Comparison of ENCODE assay signal across 8 cellular contexts in the genomic region with DNA sequence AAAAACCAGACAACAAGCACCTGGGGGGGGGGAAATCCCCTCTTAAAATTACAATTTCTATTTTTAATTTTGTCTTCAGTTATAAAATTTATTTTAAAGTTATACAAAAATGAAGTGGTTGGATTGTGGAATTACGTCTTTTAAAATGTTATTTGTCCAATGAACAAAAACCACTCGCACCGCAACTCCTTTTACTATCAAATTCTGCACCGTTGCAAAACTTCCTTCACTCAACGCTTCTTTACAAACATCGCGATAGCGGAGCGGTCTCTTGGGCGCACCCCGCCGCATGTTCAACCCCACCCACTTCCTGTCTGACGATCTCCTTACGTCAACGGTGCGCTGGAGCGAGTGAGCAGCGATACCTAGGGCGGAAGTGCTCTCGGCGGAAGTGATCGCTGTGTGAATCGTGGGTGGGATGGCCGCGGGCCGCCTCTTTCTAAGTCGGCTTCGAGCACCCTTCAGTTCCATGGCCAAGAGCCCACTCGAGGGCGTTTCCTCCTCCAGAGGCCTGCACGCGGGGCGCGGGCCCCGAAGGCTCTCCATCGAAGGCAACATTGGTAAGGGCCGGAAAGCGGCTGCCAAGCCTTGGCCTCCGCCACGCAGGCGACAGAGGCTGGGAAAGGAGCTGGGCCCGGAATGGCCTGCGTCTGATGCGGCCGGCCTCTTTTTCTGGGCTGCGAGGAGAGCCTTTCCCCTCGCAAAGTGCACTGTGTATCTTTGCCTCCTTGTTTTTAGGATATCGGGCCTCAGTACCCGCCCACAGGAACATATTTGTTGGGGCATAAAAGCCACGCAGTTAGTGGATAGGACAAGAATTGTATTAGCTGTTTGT. TPM values are rescaled to one million over a fixed set of nuclear protein-coding genes. Genes with fewer than 3 reads are reported as not detected.
DNase-seq lines count a peak whose midpoint lies in the region; ATAC-seq and TF ChIP-seq lines count a peak whose summit lies in the region.

DGUOK (plus strand) TSS at position 388 of the 835 bp plus-strand sequence; CDS start at position 419, 31 bp downstream.

- peak within 1 kb of the TSS; percentile 74 for H2AFZ ChIP-seq in neural progenitor cell (replicated peaks)

- in situ Hi-C loops in SK-MEL-5 (cut with HindIII; ENCODE audit: low pct_unique_long_range_greater_than_20kb, low sequenced_read_pairs), result no loop called here

- CTCF ChIA-PET in HEK293T (lab: Yijun Ruan, JAX), result no interaction called here

- H3K4me3 Mint-ChIP-seq in neural progenitor cell, result peak within 1 kb of the TSS; percentile 94

- POLR2A ChIA-PET in HEK293T (lab: Yijun Ruan, JAX), result interaction anchor here (0.6 to 1.0 kb wide), 9 partner anchors 8 to 252 kb away, joined by 3 to 6 read pairs (median 3); partner anchors contain the start of genes ACTG2 and MOB1A

- H4K20me1 ChIP-seq in neural progenitor cell (ENCODE audit: low read depth), result peaks cover 40% of the 10 kb centered on the region

- H3K27ac ChIP-seq in foreskin keratinocyte, result peak within 1 kb of the TSS; percentile 98
- peak within 1 kb of the TSS; percentile 35 for H3K27ac ChIP-seq in neural progenitor cell

- H3K27me3 ChIP-seq in foreskin keratinocyte (no peaks in the 10 kb centered on the region), neural progenitor cell (peaks cover 14% of the 10 kb centered on the region)

- peaks cover 4% of the 10 kb centered on the region for H3F3A ChIP-seq in neural progenitor cell (ENCODE audit: low read depth)

- H3K4me2 ChIP-seq in neural progenitor cell, result peak within 1 kb of the TSS; percentile 85

- H3K9me3 ChIP-seq in neural progenitor cell (ENCODE audit: low read depth), result no peaks in the 10 kb centered on the region

- H3K36me3 Mint-ChIP-seq in neural progenitor cell, result peaks cover 4% of the 10 kb centered on the region

- H3K4me1 ChIP-seq in foreskin keratinocyte (peaks cover 21% of the 10 kb centered on the region), neural progenitor cell (peaks cover 14% of the 10 kb centered on the region)

- ATAC-seq in foreskin keratinocyte, result peak; percentile 98

- peaks cover 50% of the 10 kb centered on the region for H3K79me2 ChIP-seq in neural progenitor cell (ENCODE audit: low read depth)

- peak within 1 kb of the TSS; percentile 84 for H3K27ac Mint-ChIP-seq in neural progenitor cell

- TF ChIP-seq CTCF in foreskin keratinocyte (conservative IDR thresholded peaks at IDR 0.05) (no peak), neural progenitor cell (IDR thresholded peaks at IDR 0.05) (no peak)

- no peaks in the 10 kb centered on the region for H3K36me3 ChIP-seq in neural progenitor cell

- H3K27me3 Mint-ChIP-seq in neural progenitor cell (ENCODE audit: insufficient read depth, low read depth), result peaks cover 2% of the 10 kb centered on the region

- peak within 1 kb of the TSS; percentile 83 for H3K4me3 ChIP-seq in neural progenitor cell

- peak; percentile 98 for DNase-seq in GF-D8 (lab: John Stamatoyannopoulos, UW)
- DNase-seq in HEK293T (ENCODE audit: extremely low spot score), result peak; percentile 96
- DNase-seq in MV-4-11 (lab: John Stamatoyannopoulos, UW), result peak; percentile 99
- peak; percentile 100 for DNase-seq in SK-MEL-5 (ENCODE audit: low read depth, low spot score)
- peak; percentile 96 for DNase-seq in activated naive CD4-positive, alpha-beta T cell treated with Interleukin-2 at 50 U/mL for 16 hours
- DNase-seq in foreskin keratinocyte, result peak; percentile 96 to 98
- peak; percentile 98 for DNase-seq in neural progenitor cell (ENCODE audit: low spot score)
- DNase-seq in stromal cell of bone marrow (ENCODE audit: low read depth), result peak; percentile 99

- H3K9me3 Mint-ChIP-seq in neural progenitor cell, result no peaks in the 10 kb centered on the region

- peaks cover 22% of the 10 kb centered on the region for H3K4me1 Mint-ChIP-seq in neural progenitor cell

- peak within 1 kb of the TSS; percentile 95 for H3K9ac ChIP-seq in neural progenitor cell

TF ChIP-seq in HEK293T, 16 proteins besides CTCF, POLR2A, EP300 and RAD21:
- TF ChIP-seq, protein P1, sequence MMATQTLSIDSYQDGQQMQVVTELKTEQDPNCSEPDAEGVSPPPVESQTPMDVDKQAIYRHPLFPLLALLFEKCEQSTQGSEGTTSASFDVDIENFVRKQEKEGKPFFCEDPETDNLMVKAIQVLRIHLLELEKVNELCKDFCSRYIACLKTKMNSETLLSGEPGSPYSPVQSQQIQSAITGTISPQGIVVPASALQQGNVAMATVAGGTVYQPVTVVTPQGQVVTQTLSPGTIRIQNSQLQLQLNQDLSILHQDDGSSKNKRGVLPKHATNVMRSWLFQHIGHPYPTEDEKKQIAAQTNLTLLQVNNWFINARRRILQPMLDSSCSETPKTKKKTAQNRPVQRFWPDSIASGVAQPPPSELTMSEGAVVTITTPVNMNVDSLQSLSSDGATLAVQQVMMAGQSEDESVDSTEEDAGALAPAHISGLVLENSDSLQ (IDR thresholded peaks at IDR 0.05), result peak; percentile 35; the same call in 1 of the 2 replicates
- TF ChIP-seq L3MBTL2 (conservative IDR thresholded peaks at IDR 0.05), result peak; percentile 92
- peak; percentile 77 for TF ChIP-seq ELF4 (IDR thresholded peaks at IDR 0.05)
- no peak for TF ChIP-seq HDGF (IDR thresholded peaks at IDR 0.05; ENCODE audit: borderline replicate concordance)

RNA-seq across cellular contexts. Expression of gene DGUOK, which starts in this region (rescaled TPM):
- total RNA-seq in SK-MEL-5 (2014; rRNA removed; shearing (Covaris generic)), result 74.9 and 82.4 TPM in 2 replicates
- 87.7 and 92.2 TPM in 2 replicates for polyA plus RNA-seq in SK-MEL-5 (2015; cell fraction: cytosol; rRNA removed)
- polyA plus RNA-seq in SK-MEL-5 (2015; cell fraction: nucleus; rRNA removed), result 55.8 and 57.2 TPM in 2 replicates
- total RNA-seq in foreskin keratinocyte (87.6 and 89.1 TPM in 2 replicates), neural progenitor cell (ENCODE audit: low replicate concordance) (79.0 and 85.5 TPM in 2 replicates)
- polyA plus RNA-seq in foreskin keratinocyte, result 141 and 144 TPM in 2 replicates

Comparison
In these comparisons a context has a peak if more than half of its experiments do, and no peak if none do; other contexts are left out.
1. Peak in every context shown above with its lines: DNase-seq, ATAC-seq, H3K4me3 ChIP-seq and H3K27ac ChIP-seq.